29 cellular contexts compared by ENCODE assay signal in the genomic region with DNA sequence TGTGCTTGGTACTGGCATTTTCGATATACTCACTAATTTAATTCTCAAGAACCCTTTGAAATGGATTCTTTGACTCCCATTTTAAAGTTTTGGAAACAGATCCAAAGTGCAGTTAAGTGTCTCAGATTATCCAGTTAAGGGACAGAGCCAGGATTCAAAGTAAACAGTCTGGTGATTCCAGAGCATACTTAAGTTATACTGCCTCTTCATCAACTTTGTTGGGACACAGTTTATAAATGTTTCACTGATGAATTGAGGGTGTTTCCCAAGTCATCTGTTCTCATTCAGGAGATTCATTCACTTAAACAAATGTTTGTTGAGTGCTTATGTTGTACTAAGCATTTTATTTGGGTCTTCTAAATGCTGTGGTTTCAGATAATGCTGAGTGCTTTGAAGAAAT.
"Had no signal": no experiment of that assay in that cellular context is flagged by ENCODE, and none has a peak within 500 bp of the region (broad histone marks: within the 10 kb centered on the region; RNA-seq: fewer than 3 reads in every experiment).

No MANE protein-coding gene starts in this region.

- H3K36me3 ChIP-seq: prostate gland had no signal

- H3K4me3 Mint-ChIP-seq: effector memory CD8-positive, alpha-beta T cell; immature natural killer cell; naive B cell; nephron; neural progenitor cell had no signal

- DNase-seq: cortex of kidney; effector memory CD8-positive, alpha-beta T cell; erythroblast; esophagus squamous epithelium; foreskin keratinocyte; heart left ventricle; hypothalamus; immature natural killer cell; islet precursor cell; kidney glomerular epithelial cell; left ventricle myocardium superior; lower lobe of right lung; naive B cell; nucleus accumbens; stimulated activated CD4-positive, alpha-beta T cell treated with anti-CD3 and anti-CD28 coated beads, Interleukin-12 subunit alpha, Interleukin-12 subunit beta, amount 100 ng/mL, for 4 hours; stimulated activated CD4-positive, alpha-beta T cell treated with anti-CD3 and anti-CD28 coated beads, Interleukin-1b, Interleukin-23, amount 100 ng/mL, for 48 hours; stimulated activated CD4-positive, alpha-beta T cell treated with anti-CD3 and anti-CD28 coated beads, Interleukin-4, amount 100 ng/mL, for 1 hour; stimulated activated CD8-positive, alpha-beta memory T cell treated with anti-CD3 and anti-CD28 coated beads, Interleukin-4, amount 100 ng/mL, for 48 hours; stimulated activated naive CD4-positive, alpha-beta T cell treated with Interleukin-2 at 50 U/mL for 16 hours; stomach; thyroid gland; trophoblast cell had no signal

- H3K27ac Mint-ChIP-seq: nephron, neural progenitor cell had no signal

- H3K9ac ChIP-seq: neural progenitor cell had no signal

- H2AFZ ChIP-seq: neural progenitor cell had no signal

- H3K27me3 Mint-ChIP-seq: effector memory CD8-positive, alpha-beta T cell; naive B cell had no signal

- H3K4me3 ChIP-seq: esophagus squamous epithelium, gastroesophageal sphincter, heart left ventricle, lower lobe of right lung, neural progenitor cell, prostate gland, right atrium auricular region, smooth muscle cell, stomach, thyroid gland had no signal

- H3K9me3 Mint-ChIP-seq: effector memory CD8-positive, alpha-beta T cell; immature natural killer cell; naive B cell; nephron had no signal

- H3K27ac ChIP-seq: esophagus squamous epithelium, foreskin keratinocyte, gastroesophageal sphincter, heart left ventricle, lower lobe of right lung, neural progenitor cell, prostate gland, right atrium auricular region, thyroid gland had no signal

- H3K4me2 ChIP-seq: neural progenitor cell, smooth muscle cell had no signal

- H3K4me1 ChIP-seq: foreskin keratinocyte, neural progenitor cell, prostate gland, right atrium auricular region had no signal

- H3K27me3 ChIP-seq: esophagus squamous epithelium, foreskin keratinocyte, gastroesophageal sphincter, heart left ventricle, neural progenitor cell, right atrium auricular region, stomach, thyroid gland had no signal

- H3K4me1 Mint-ChIP-seq: nephron, neural progenitor cell had no signal

- H3K9me3 ChIP-seq: esophagus squamous epithelium, gastroesophageal sphincter, heart left ventricle, lower lobe of right lung, prostate gland, right atrium auricular region, stomach, thyroid gland had no signal

- ATAC-seq: effector memory CD8-positive, alpha-beta T cell; foreskin keratinocyte; gastroesophageal sphincter; heart left ventricle; left ventricle myocardium superior; lower lobe of right lung; sciatic nerve had no signal
